In the genomic region with DNA sequence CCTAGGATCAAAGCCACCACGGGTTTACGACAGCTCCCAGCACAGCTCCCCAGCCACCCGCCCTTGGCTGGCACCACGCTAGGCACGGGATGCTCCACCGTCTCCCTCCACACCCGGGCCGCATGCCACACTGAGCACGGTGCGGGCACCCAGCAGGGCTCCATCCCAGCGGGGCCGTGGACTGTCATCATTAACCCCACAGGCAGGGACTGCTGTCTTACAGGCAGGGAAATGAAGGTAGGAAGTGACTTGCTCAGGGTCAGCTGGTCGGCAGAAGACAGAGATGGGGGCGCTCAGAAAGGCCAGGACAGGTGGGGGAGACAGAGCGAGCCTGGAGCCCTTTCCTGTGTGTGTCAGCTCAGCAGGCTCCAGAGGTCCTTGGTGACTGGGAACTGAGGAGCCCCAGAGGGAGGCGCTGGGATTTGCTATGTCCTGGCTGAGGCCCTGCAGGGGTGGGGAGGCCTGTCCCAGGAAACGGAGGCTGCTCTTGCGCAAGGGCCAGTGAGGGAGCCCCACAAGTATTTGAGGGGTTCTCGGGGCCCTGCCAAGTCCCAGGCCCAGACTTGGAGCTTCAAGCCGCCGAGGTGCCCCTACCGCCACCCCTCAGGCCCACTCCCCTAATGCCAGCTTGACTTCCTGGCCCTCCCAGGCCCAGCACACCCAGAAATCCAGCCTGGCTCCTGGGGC, we compare ENCODE assay signal across 16 cellular contexts. TPM values are rescaled to one million over a fixed set of nuclear protein-coding genes. Genes with fewer than 3 reads are reported as not detected.
DNase-seq lines count a peak whose midpoint lies in the region; ATAC-seq and TF ChIP-seq lines count a peak whose summit lies in the region.
"Had no signal": no experiment of that assay in that cellular context is flagged by ENCODE, and none has a peak within 500 bp of the region (broad histone marks: within the 10 kb centered on the region; RNA-seq: fewer than 3 reads in every experiment).

No MANE protein-coding gene starts in this region.

- no peak overlapping the region for H3K27ac Mint-ChIP-seq in nephron
- H3K27ac Mint-ChIP-seq: activated T-cell treated with anti-CD3 and anti-CD28 coated beads, Interleukin-2, amount 50 U/mL, for 72 hours had no signal

- no peaks in the 10 kb centered on the region for H3K36me3 Mint-ChIP-seq in nephron (ENCODE audit: low read depth)

- WGBS in body of pancreas, 2 donors, result 86 to 91% methylated on average over 13 to 21 of the region's 22 CpGs

- TF ChIP-seq CTCF in AG10803 (conservative IDR thresholded peaks at IDR 0.05; ENCODE audit: low read length) (no peak), choroid plexus epithelial cell (conservative IDR thresholded peaks at IDR 0.05; ENCODE audit: low read depth, low read length) (no peak), nephron (IDR thresholded peaks at IDR 0.05; ENCODE audit: unreplicated experiment in 3 of 3) (no peak), body of pancreas (IDR thresholded peaks at IDR 0.05) (no peak)

- H3K9me3 Mint-ChIP-seq in nephron, result no peaks in the 10 kb centered on the region
- H3K9me3 Mint-ChIP-seq: activated T-cell treated with anti-CD3 and anti-CD28 coated beads, Interleukin-2, amount 50 U/mL, for 72 hours had no signal

- H3K4me3 ChIP-seq in AG10803 (ENCODE audit: low read length), result no peak overlapping the region
- no peak overlapping the region for H3K4me3 ChIP-seq in choroid plexus epithelial cell (ENCODE audit: low read depth, low read length)
- no peak overlapping the region for H3K4me3 ChIP-seq in body of pancreas
- H3K4me3 ChIP-seq: thoracic aorta had no signal

- H3K27me3 Mint-ChIP-seq in nephron (ENCODE audit: low read depth), result peaks cover 3% of the 10 kb centered on the region

- H3K27me3 ChIP-seq in body of pancreas, result no peaks in the 10 kb centered on the region

- H3K27ac ChIP-seq in body of pancreas, result no peak overlapping the region
- H3K27ac ChIP-seq: KMS-11, thoracic aorta had no signal

- H3K4me1 ChIP-seq in body of pancreas, result peaks cover 48% of the 10 kb centered on the region

- DNase-seq in AG10803 (ENCODE audit: low read depth) (peak; percentile 54), HCEC 1CT (peak; percentile 68), choroid plexus epithelial cell (ENCODE audit: low read depth) (peak; percentile 31), posterior cingulate gyrus (no peak), body of pancreas (no peak)
- DNase-seq: activated T-cell treated with anti-CD3 and anti-CD28 coated beads, Interleukin-2, amount 50 U/mL, for 72 hours; anterior cingulate cortex; hippocampal formation; NCI-H1694; NCI-H446 treated with DMSO at 0.1 percent for 48 hours; stimulated activated CD4-positive, alpha-beta T cell treated with anti-CD3 and anti-CD28 coated beads, Interleukin-1b, Interleukin-23, amount 100 ng/mL, for 48 hours had no signal

- H3K4me1 Mint-ChIP-seq in nephron, result peaks cover 7% of the 10 kb centered on the region

- H3K36me3 ChIP-seq in body of pancreas (replicated peaks in 1 of 2; ENCODE audit: insufficient read depth in 1 of 2, low read depth in 2 of 2), result peaks cover 0 to 11% of the 10 kb centered on the region in 2 donors

- no peaks in the 10 kb centered on the region for H3K9me3 ChIP-seq in body of pancreas
- H3K9me3 ChIP-seq: thoracic aorta had no signal

- H3K4me3 Mint-ChIP-seq in nephron, result peak overlapping the region; percentile 46 to 63 (median 52)
- H3K4me3 Mint-ChIP-seq: activated T-cell treated with anti-CD3 and anti-CD28 coated beads, Interleukin-2, amount 50 U/mL, for 72 hours had no signal

- intact Hi-C loops in posterior cingulate gyrus (cut with DNase I), result loop anchor here (10.0 kb wide), 1 partner anchor 107 kb away; no protein-coding TSS in a partner anchor
- intact Hi-C loops in body of pancreas (cut with DNase I), result no loop called here

- TF ChIP-seq POLR2A in body of pancreas (IDR thresholded peaks at IDR 0.05), result no peak

- ATAC-seq in GM18519 (IDR thresholded peaks at IDR 0.05; ENCODE audit: low FRiP score, unreplicated experiment) (no peak), GM21423 (IDR thresholded peaks at IDR 0.05; ENCODE audit: unreplicated experiment) (no peak), body of pancreas (no peak)
- ATAC-seq: activated T-cell treated with anti-CD3 and anti-CD28 coated beads, Interleukin-2, amount 50 U/mL, for 72 hours had no signal

RNA-seq across cellular contexts. Expression of a gene that starts 3.2 kb away (rescaled TPM):
- total RNA-seq in body of pancreas, result 10 to 100 TPM; 11.9 to 19.4 TPM

RNA-seq across cellular contexts. Expression of a gene that starts 13.1 kb away (rescaled TPM):
- total RNA-seq in body of pancreas, result 10 to 100 TPM; 23.3 to 44.8 TPM

RNA-seq across cellular contexts. Expression of a gene that starts 55.3 kb away (rescaled TPM):
- total RNA-seq in body of pancreas, result under 1 TPM in 1 of 2 donors, not detected in 1; 0.52 TPM
- total RNA-seq: thoracic aorta had no signal

Comparison
In these comparisons a context has a peak if more than half of its experiments do, and no peak if none do; other contexts are left out.
1. DNase-seq: peak in AG10803 (single experiment), HCEC 1CT (single experiment) and choroid plexus epithelial cell (single experiment); none in posterior cingulate gyrus (0 of 10) and body of pancreas (0 of 4).